Comparison of ENCODE assay signal across 24 cellular contexts in the genomic region with DNA sequence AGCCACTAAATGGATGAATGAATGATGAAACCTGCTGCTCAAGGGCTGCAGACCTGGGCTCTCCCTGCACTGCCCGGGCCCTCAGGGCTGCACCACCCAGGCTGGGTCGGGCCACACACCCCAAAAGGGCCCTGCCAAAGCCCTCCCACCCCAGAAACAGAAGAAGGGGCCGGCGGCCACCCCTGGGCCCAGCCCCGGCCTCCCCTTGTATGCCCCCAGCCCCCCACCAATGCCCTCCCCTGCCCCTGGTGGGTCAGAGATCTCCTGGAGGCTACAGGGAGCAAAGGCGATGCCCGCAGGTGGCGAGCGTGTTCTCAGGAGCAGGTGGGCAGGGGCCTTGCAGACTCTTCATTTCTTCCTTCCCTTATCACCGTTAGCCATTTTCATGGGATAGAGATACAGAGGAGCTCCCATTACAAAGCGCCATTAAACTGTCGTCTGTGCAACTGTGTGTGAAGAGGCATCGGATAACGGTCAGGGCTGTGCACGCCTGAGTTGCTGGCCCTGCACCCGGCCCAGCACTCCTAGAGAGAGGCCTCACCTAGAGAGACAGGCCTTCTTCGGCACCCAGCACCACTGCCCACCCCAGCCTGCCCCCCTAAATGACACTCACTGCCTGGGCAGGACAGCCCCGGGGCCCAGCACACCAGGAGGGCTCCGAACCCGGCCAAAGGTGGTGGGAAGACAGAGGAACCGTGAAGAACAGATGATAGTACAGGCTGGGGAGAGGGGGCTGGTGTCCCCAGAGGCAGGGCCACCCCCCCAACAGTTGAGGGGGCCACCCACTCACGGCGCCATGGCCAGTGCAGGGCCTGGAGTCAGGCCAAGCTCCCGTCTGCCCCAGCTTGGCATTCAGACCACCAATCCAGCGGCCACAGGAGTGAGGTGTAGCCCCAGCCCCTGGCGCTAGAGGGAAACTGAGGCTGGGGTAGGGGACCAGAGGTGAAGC.
DNase-seq lines count a peak whose midpoint lies in the region; ATAC-seq and TF ChIP-seq lines count a peak whose summit lies in the region.
"Had no signal": no experiment of that assay in that cellular context is flagged by ENCODE, and none has a peak within 500 bp of the region (broad histone marks: within the 10 kb centered on the region; RNA-seq: fewer than 3 reads in every experiment).

No MANE protein-coding gene starts in this region.

- H3K9me3 ChIP-seq in right atrium auricular region (no peaks in the 10 kb centered on the region), neuronal stem cell (replicated peaks in 1 of 2; ENCODE audit: control insufficient read depth in 2 of 2, insufficient read depth in 1 of 2, low read depth in 1 of 2, low read length in 2 of 2) (no peaks in the 10 kb centered on the region)

- H3K27ac Mint-ChIP-seq in chondrocyte (ENCODE audit: unreplicated experiment): no peak overlapping the region
- H3K27ac Mint-ChIP-seq: CD4-positive, alpha-beta memory T cell; IgD-negative memory B cell had no signal

- H3K27me3 Mint-ChIP-seq in chondrocyte (ENCODE audit: low read depth): peaks cover 19% of the 10 kb centered on the region

- H3K36me3 Mint-ChIP-seq in chondrocyte (ENCODE audit: low read depth): no peaks in the 10 kb centered on the region
- H3K36me3 Mint-ChIP-seq: CD4-positive, alpha-beta memory T cell; IgD-negative memory B cell had no signal

- peak overlapping the region; percentile 31 for H3K23ac ChIP-seq in neuronal stem cell (ENCODE audit: low read depth, low read length, poor library complexity)

- no peak for TF ChIP-seq CTCF in right atrium auricular region (IDR thresholded peaks at IDR 0.05)
- TF ChIP-seq CTCF in chondrocyte (IDR thresholded peaks at IDR 0.05): no peak

- no peak for ATAC-seq in Right ventricle myocardium inferior

- H3K4ac ChIP-seq in neuronal stem cell (ENCODE audit: low read length): no peak overlapping the region

- H3K4me3 ChIP-seq in right atrium auricular region (no peak overlapping the region), neuronal stem cell (ENCODE audit: low read length in 2 of 2) (no peak overlapping the region)
- H3K4me3 ChIP-seq: BLaER1 treated with 17β-estradiol and CSF1 and Interleukin-3, amounts not matched to agents 10 nM and 100 nM; SK-N-MC had no signal

- H3K4me1 Mint-ChIP-seq in chondrocyte (ENCODE audit: low read depth): peaks cover 4% of the 10 kb centered on the region

- H3K27me3 ChIP-seq in right atrium auricular region (peaks cover 0 to 5% of the 10 kb centered on the region in 2 donors), neuronal stem cell (ENCODE audit: control insufficient read depth in 3 of 3, insufficient read depth in 3 of 3, low read depth in 1 of 3, low read length in 3 of 3) (peaks cover 0 to 18% (median 3%) of the 10 kb centered on the region in 3 experiments)

- H4K8ac ChIP-seq in neuronal stem cell (ENCODE audit: low read depth, low read length): no peak overlapping the region

- H4K91ac ChIP-seq in neuronal stem cell (ENCODE audit: low read depth, low read length, poor library complexity): no peak overlapping the region

- no CpG with 5 or more reads among the region's 26 CpGs for WGBS in neuronal stem cell (ENCODE audit: extremely low coverage in 2 of 2, insufficient read length in 2 of 2, insufficient replicate concordance in 1 of 2), 2 donors

- no peak overlapping the region for H3K4me3 Mint-ChIP-seq in chondrocyte (ENCODE audit: unreplicated experiment)
- H3K4me3 Mint-ChIP-seq: CD4-positive, alpha-beta memory T cell; IgD-negative memory B cell had no signal

- H2BK15ac ChIP-seq in neuronal stem cell (ENCODE audit: low read length): no peak overlapping the region

- H3K18ac ChIP-seq in neuronal stem cell (ENCODE audit: low read length): peak overlapping the region; percentile 48

- peaks cover 2% of the 10 kb centered on the region for H3K79me1 ChIP-seq in neuronal stem cell (ENCODE audit: low read depth, low read length)

- peak overlapping the region; percentile 84 for H2AK5ac ChIP-seq in neuronal stem cell (ENCODE audit: low read depth, low read length)

- no peak overlapping the region for H2BK12ac ChIP-seq in neuronal stem cell (ENCODE audit: low read length)

- H3K4me1 ChIP-seq in right atrium auricular region (peaks cover 0 to 15% of the 10 kb centered on the region in 2 donors), neuronal stem cell (ENCODE audit: control insufficient read depth in 2 of 2, insufficient read depth in 1 of 2, low read depth in 1 of 2, low read length in 2 of 2) (no peaks in the 10 kb centered on the region)

- intact Hi-C loops in Right ventricle myocardium inferior (cut with DNase I): no loop called here

- H3K27ac ChIP-seq in right atrium auricular region (no peak overlapping the region), neuronal stem cell (replicated peaks; ENCODE audit: low read length) (no peak overlapping the region)
- H3K27ac ChIP-seq: 22Rv1; BLaER1 treated with 17β-estradiol and CSF1 and Interleukin-3, amounts not matched to agents 10 nM and 100 nM; SK-N-MC had no signal

- H3K9me3 Mint-ChIP-seq in chondrocyte (ENCODE audit: low read depth): no peaks in the 10 kb centered on the region

- no peak overlapping the region for H2BK5ac ChIP-seq in neuronal stem cell (ENCODE audit: low read length)

- no peak overlapping the region for H3K4me2 ChIP-seq in neuronal stem cell (ENCODE audit: insufficient read depth, low read length, poor library complexity, severe bottlenecking)
- H3K4me2 ChIP-seq: BLaER1 treated with 17β-estradiol and CSF1 and Interleukin-3, amounts not matched to agents 10 nM and 100 nM had no signal

- peak; percentile 27 for DNase-seq in DMS 273 (lab: John Stamatoyannopoulos, UW; ENCODE audit: unreplicated experiment)
- DNase-seq in DMS 273 treated with DMSO at 0.1 percent for 48 hours (lab: John Stamatoyannopoulos, UW): no peak
- DNase-seq in Right ventricle myocardium inferior (ENCODE audit: missing footprints): peak; percentile 53
- no peak for DNase-seq in right atrium auricular region (ENCODE audit: low spot score)
- peak; percentile 67 for DNase-seq in chondrocyte (ENCODE audit: low spot score)
- no peak for DNase-seq in neuronal stem cell (ENCODE audit: low spot score)
- no peak for DNase-seq in NCI-H748 (lab: John Stamatoyannopoulos, UW; ENCODE audit: unreplicated experiment)
- no peak for DNase-seq in COR-L47 (lab: John Stamatoyannopoulos, UW)
- DNase-seq: ACHN; CD4-positive, alpha-beta memory T cell; DND-41; H7; Karpas-422; MV-4-11; NCI-H1105 treated with DMSO at 0.1 percent for 48 hours; NCI-H2029 treated with DMSO at 0.1 percent for 48 hours; NCI-H2227 treated with DMSO at 0.1 percent for 48 hours; NCI-H510A treated with DMSO at 0.1 percent for 48 hours; SHP77 treated with DMSO at 0.1 percent for 48 hours; SW 1271 had no signal

- peak overlapping the region; percentile 44 for H3K9ac ChIP-seq in neuronal stem cell (ENCODE audit: low read depth, low read length, poor library complexity)
- H3K9ac ChIP-seq: BLaER1 treated with 17β-estradiol and CSF1 and Interleukin-3, amounts not matched to agents 10 nM and 100 nM had no signal

- no peak overlapping the region for H3K14ac ChIP-seq in neuronal stem cell (ENCODE audit: low read length)

- no peak overlapping the region for H2BK120ac ChIP-seq in neuronal stem cell (ENCODE audit: low read depth, low read length)

- no peak overlapping the region for H2AFZ ChIP-seq in neuronal stem cell (ENCODE audit: low read length)

- H3K36me3 ChIP-seq in right atrium auricular region (no peaks in the 10 kb centered on the region), neuronal stem cell (replicated peaks in 1 of 2; ENCODE audit: control insufficient read depth in 2 of 2, insufficient read depth in 2 of 2, low read length in 2 of 2) (no peaks in the 10 kb centered on the region)
- H3K36me3 ChIP-seq: BLaER1 treated with 17β-estradiol and CSF1 and Interleukin-3, amounts not matched to agents 10 nM and 100 nM had no signal

Comparison
In these comparisons a context has a peak if more than half of its experiments do, and no peak if none do; other contexts are left out.
1. DNase-seq: peak in DMS 273 (single experiment), Right ventricle myocardium inferior (single experiment) and chondrocyte (single experiment); none in DMS 273 treated with DMSO at 0.1 percent for 48 hours (single experiment), right atrium auricular region (single experiment), neuronal stem cell (single experiment), NCI-H748 (single experiment) and COR-L47 (single experiment).